ENCODE assay signal across 27 cellular contexts in genomic region chr7:50842061-50842460, GRCh38.
"Had no signal": no experiment of that assay in that cellular context is flagged by ENCODE, and none has a peak within 500 bp of the region (broad histone marks: within the 10 kb centered on the region; RNA-seq: fewer than 3 reads in every experiment).

No MANE protein-coding gene starts in this region.

- H3K4me3 Mint-ChIP-seq: activated CD4-positive, alpha-beta memory T cell treated with anti-CD3 and anti-CD28 coated beads, Interleukin-2, amount 10 ng/mL, durations not matched to agents 7 days and 5 days; activated CD4-positive, alpha-beta T cell treated with anti-CD3 and anti-CD28 coated beads, Interleukin-2, amount 10 ng/mL, durations not matched to agents 7 days and 5 days; activated naive CD4-positive, alpha-beta T cell treated with anti-CD3 and anti-CD28 coated beads, Interleukin-2, amount 10 ng/mL, durations not matched to agents 7 days and 5 days; activated naive CD8-positive, alpha-beta T cell treated with anti-CD3 and anti-CD28 coated beads, Interleukin-2, amount 10 ng/mL, durations not matched to agents 7 days and 5 days; central memory CD8-positive, alpha-beta T cell; dendritic cell treated with granulocyte-macrophage colony-stimulating factor and Interleukin-4, amounts not matched to agents 40 ng/mL and 50 ng/mL, for 4 days; endodermal cell; T-helper 17 cell; WTC11 had no signal

- H3K4me3 ChIP-seq: coronary artery, dorsolateral prefrontal cortex had no signal

- H3K36me3 ChIP-seq: brain microvascular endothelial cell had no signal

- ATAC-seq: activated naive CD4-positive, alpha-beta T cell treated with anti-CD3 and anti-CD28 coated beads, Interleukin-2, amount 50 U/mL, for 72 hours; esophagus mucosa; T-helper 17 cell; WTC11 had no signal

- H3K27me3 ChIP-seq: brain microvascular endothelial cell had no signal

- H3K36me3 Mint-ChIP-seq: activated naive CD4-positive, alpha-beta T cell treated with anti-CD3 and anti-CD28 coated beads, Interleukin-2, amount 10 ng/mL, durations not matched to agents 7 days and 5 days; activated naive CD8-positive, alpha-beta T cell treated with anti-CD3 and anti-CD28 coated beads, Interleukin-2, amount 10 ng/mL, durations not matched to agents 7 days and 5 days had no signal

- H3K27ac Mint-ChIP-seq: activated CD4-positive, alpha-beta memory T cell treated with anti-CD3 and anti-CD28 coated beads, Interleukin-2, amount 10 ng/mL, durations not matched to agents 7 days and 5 days; activated CD4-positive, alpha-beta T cell treated with anti-CD3 and anti-CD28 coated beads, Interleukin-2, amount 10 ng/mL, durations not matched to agents 7 days and 5 days; activated naive CD4-positive, alpha-beta T cell treated with anti-CD3 and anti-CD28 coated beads, Interleukin-2, amount 10 ng/mL, durations not matched to agents 7 days and 5 days; activated naive CD4-positive, alpha-beta T cell treated with anti-CD3 and anti-CD28 coated beads, Interleukin-2, amount 50 U/mL, for 72 hours; activated naive CD8-positive, alpha-beta T cell treated with anti-CD3 and anti-CD28 coated beads, Interleukin-2, amount 10 ng/mL, durations not matched to agents 7 days and 5 days; dendritic cell treated with granulocyte-macrophage colony-stimulating factor and Interleukin-4, amounts not matched to agents 40 ng/mL and 50 ng/mL, for 4 days; endodermal cell; T-helper 17 cell; WTC11 had no signal

- DNase-seq: activated CD4-positive, alpha-beta memory T cell treated with anti-CD3 and anti-CD28 coated beads, Interleukin-2, amount 10 ng/mL, durations not matched to agents 7 days and 5 days; activated CD4-positive, alpha-beta T cell treated with anti-CD3 and anti-CD28 coated beads for 1 hour; activated CD4-positive, alpha-beta T cell treated with anti-CD3 and anti-CD28 coated beads for 4 hours; activated CD4-positive, alpha-beta T cell treated with anti-CD3 and anti-CD28 coated beads, Interleukin-2, amount 10 ng/mL, durations not matched to agents 7 days and 5 days; activated CD4-positive, alpha-beta T cell treated with anti-CD3 and anti-CD28 coated beads, Interleukin-2, amount 50 U/mL, for 4 hours; activated gamma-delta T cell; activated naive CD4-positive, alpha-beta T cell; activated naive CD4-positive, alpha-beta T cell treated with anti-CD3 and anti-CD28 coated beads, Interleukin-2, amount 10 ng/mL, durations not matched to agents 7 days and 5 days; activated naive CD8-positive, alpha-beta T cell treated with anti-CD3 and anti-CD28 coated beads, Interleukin-2, amount 10 ng/mL, durations not matched to agents 7 days and 5 days; activated T-cell treated with anti-CD3 and anti-CD28 coated beads, Interleukin-2, amount 50 U/mL, for 1 hour; activated T-cell treated with anti-CD3 and anti-CD28 coated beads, Interleukin-2, amount 50 U/mL, for 48 hours; amniotic stem cell; anterior cingulate cortex; brain microvascular endothelial cell; dorsolateral prefrontal cortex; effector memory CD4-positive, alpha-beta T cell; foreskin fibroblast; T-helper 1 cell; T-helper 17 cell had no signal

- H3K27me3 Mint-ChIP-seq: dendritic cell treated with granulocyte-macrophage colony-stimulating factor and Interleukin-4, amounts not matched to agents 40 ng/mL and 50 ng/mL, for 4 days had no signal

- H3K9me3 Mint-ChIP-seq: central memory CD8-positive, alpha-beta T cell; dendritic cell treated with granulocyte-macrophage colony-stimulating factor and Interleukin-4, amounts not matched to agents 40 ng/mL and 50 ng/mL, for 4 days had no signal

- H3K27ac ChIP-seq: brain microvascular endothelial cell, coronary artery, dorsolateral prefrontal cortex, VCaP had no signal

- H3K4me1 Mint-ChIP-seq: activated CD4-positive, alpha-beta memory T cell treated with anti-CD3 and anti-CD28 coated beads, Interleukin-2, amount 10 ng/mL, durations not matched to agents 7 days and 5 days; activated CD4-positive, alpha-beta T cell treated with anti-CD3 and anti-CD28 coated beads, Interleukin-2, amount 10 ng/mL, durations not matched to agents 7 days and 5 days; activated naive CD4-positive, alpha-beta T cell treated with anti-CD3 and anti-CD28 coated beads, Interleukin-2, amount 10 ng/mL, durations not matched to agents 7 days and 5 days; activated naive CD8-positive, alpha-beta T cell treated with anti-CD3 and anti-CD28 coated beads, Interleukin-2, amount 10 ng/mL, durations not matched to agents 7 days and 5 days; central memory CD8-positive, alpha-beta T cell; endodermal cell; T-helper 17 cell had no signal
